In genomic region chr1:156020293-156021086, GRCh38 we compare ENCODE assay signal across 1 cellular context.
TF ChIP-seq lines count a peak whose summit lies in the region.

Gene SSR2 (minus strand): TSS chr1:156020951. CDS start chr1:156020167, 784 bp downstream.

TF ChIP-seq in HepG2, 621 proteins besides CTCF, POLR2A, EP300 and RAD21 (continued from another document and continues in another):
- TF ChIP-seq THRA (CRISPR knock-in tag; IDR thresholded peaks at IDR 0.05; ENCODE audit: borderline replicate concordance): no peak
- TF ChIP-seq NBN (conservative IDR thresholded peaks at IDR 0.05): no peak
- TF ChIP-seq ZKSCAN1 (IDR thresholded peaks at IDR 0.05; ENCODE audit: low read length): no peak
- TF ChIP-seq MIER2 (CRISPR knock-in tag; IDR thresholded peaks at IDR 0.05): no peak
- TF ChIP-seq IRF2 (CRISPR knock-in tag; IDR thresholded peaks at IDR 0.05): peak; percentile 77
- peak; percentile 86; the same call in 1 of the 2 replicates for TF ChIP-seq ETV5 (CRISPR knock-in tag; IDR thresholded peaks at IDR 0.05; ENCODE audit: borderline replicate concordance)
- TF ChIP-seq BCL6 (CRISPR knock-in tag; IDR thresholded peaks at IDR 0.05): no peak
- no peak for TF ChIP-seq MTA1 (CRISPR knock-in tag; IDR thresholded peaks at IDR 0.05; ENCODE audit: borderline replicate concordance)
- TF ChIP-seq ZNF567 (CRISPR knock-in tag; IDR thresholded peaks at IDR 0.05; ENCODE audit: borderline replicate concordance): no peak
- TF ChIP-seq GATAD1 (CRISPR knock-in tag; IDR thresholded peaks at IDR 0.05): peak; percentile 87
- no peak for TF ChIP-seq ZSCAN22 (CRISPR knock-in tag; IDR thresholded peaks at IDR 0.05)
- TF ChIP-seq ERF (CRISPR knock-in tag; IDR thresholded peaks at IDR 0.05): peak; percentile 44; the same call in 1 of the 2 replicates
- TF ChIP-seq ZSCAN5A (CRISPR knock-in tag; IDR thresholded peaks at IDR 0.05; ENCODE audit: borderline replicate concordance): no peak
- TF ChIP-seq ARID4A (CRISPR knock-in tag; IDR thresholded peaks at IDR 0.05; ENCODE audit: borderline replicate concordance): peak; percentile 75; the same call in 1 of the 2 replicates
- no peak for TF ChIP-seq LBX2 (CRISPR knock-in tag; IDR thresholded peaks at IDR 0.05; ENCODE audit: borderline replicate concordance)
- TF ChIP-seq TEF (CRISPR knock-in tag; IDR thresholded peaks at IDR 0.05): no peak
- TF ChIP-seq ZNF879 (CRISPR knock-in tag; IDR thresholded peaks at IDR 0.05): no peak
- no peak for TF ChIP-seq DNMT1 (CRISPR knock-in tag; IDR thresholded peaks at IDR 0.05)
- TF ChIP-seq PRPF4 (IDR thresholded peaks at IDR 0.05; ENCODE audit: low read depth, low read length, poor library complexity, severe bottlenecking): no peak
- no peak for TF ChIP-seq DDIT3 (CRISPR knock-in tag; IDR thresholded peaks at IDR 0.05)
- TF ChIP-seq TGIF2 (CRISPR knock-in tag; IDR thresholded peaks at IDR 0.05): peak; percentile 68; the same call in 1 of the 2 replicates
- TF ChIP-seq AGO2 (optimal IDR thresholded peaks at IDR 0.05; ENCODE audit: low read depth, low read length): peak; percentile 31
- no peak for TF ChIP-seq MED8 (CRISPR knock-in tag; IDR thresholded peaks at IDR 0.05; ENCODE audit: insufficient replicate concordance)
- TF ChIP-seq ZNF570 (CRISPR knock-in tag; IDR thresholded peaks at IDR 0.05; ENCODE audit: borderline replicate concordance): no peak
- no peak for TF ChIP-seq PRDM10 (CRISPR knock-in tag; IDR thresholded peaks at IDR 0.05; ENCODE audit: low read depth)
- TF ChIP-seq NR2F6 (IDR thresholded peaks at IDR 0.05): no peak
- peak; percentile 31; the same call in 1 of the 2 replicates for TF ChIP-seq NR2F6 (CRISPR knock-in tag; IDR thresholded peaks at IDR 0.05)
- TF ChIP-seq CCDC6 (CRISPR knock-in tag; IDR thresholded peaks at IDR 0.05): no peak
- no peak for TF ChIP-seq ZNF614 (CRISPR knock-in tag; IDR thresholded peaks at IDR 0.05; ENCODE audit: borderline replicate concordance)
- TF ChIP-seq ZNF296 (CRISPR knock-in tag; conservative IDR thresholded peaks at IDR 0.05): no peak
- peak in 1 of 2 experiments; percentile 44; a peak in 1 of 4 replicates for TF ChIP-seq KLF16 (CRISPR knock-in tag; IDR thresholded peaks at IDR 0.05)
- TF ChIP-seq RFX1 (IDR thresholded peaks at IDR 0.05): no peak
- no peak for TF ChIP-seq PREB (CRISPR knock-in tag; IDR thresholded peaks at IDR 0.05)
- peak; percentile 53; the same call in 1 of the 2 replicates for TF ChIP-seq MIER3 (CRISPR knock-in tag; IDR thresholded peaks at IDR 0.05; ENCODE audit: borderline replicate concordance)
- no peak for TF ChIP-seq MYNN (CRISPR knock-in tag; IDR thresholded peaks at IDR 0.05; ENCODE audit: low read depth)
- no peak for TF ChIP-seq ZNF678 (CRISPR knock-in tag; IDR thresholded peaks at IDR 0.05)
- TF ChIP-seq ZFP1 (CRISPR knock-in tag; IDR thresholded peaks at IDR 0.05): no peak; the same call in 1 of the 2 replicates
- TF ChIP-seq ZNF790 (CRISPR knock-in tag; IDR thresholded peaks at IDR 0.05; ENCODE audit: borderline replicate concordance): no peak
- peak; percentile 50 for TF ChIP-seq ASH2L (IDR thresholded peaks at IDR 0.05; ENCODE audit: insufficient read length, low read depth, low read length)
- 0 out of 2 replicates have a peak, but pooled peaks have one; percentile 30 for TF ChIP-seq FOXA3 (CRISPR knock-in tag; IDR thresholded peaks at IDR 0.05)
- no peak for TF ChIP-seq TOPORS (CRISPR knock-in tag; IDR thresholded peaks at IDR 0.05)
- TF ChIP-seq SUZ12 (IDR thresholded peaks at IDR 0.05; ENCODE audit: low read depth, low read length): peak; percentile 76
- peak; percentile 89 for TF ChIP-seq KAT8 (CRISPR knock-in tag; IDR thresholded peaks at IDR 0.05)
- TF ChIP-seq ZNF331 (CRISPR knock-in tag; IDR thresholded peaks at IDR 0.05): 0 out of 2 replicates have a peak, but pooled peaks have one; percentile 31
- 0 out of 2 replicates have a peak, but pooled peaks have one; percentile 58 for TF ChIP-seq RXRA (CRISPR knock-in tag; IDR thresholded peaks at IDR 0.05)
